2 cellular contexts compared by ENCODE assay signal in the genomic region with DNA sequence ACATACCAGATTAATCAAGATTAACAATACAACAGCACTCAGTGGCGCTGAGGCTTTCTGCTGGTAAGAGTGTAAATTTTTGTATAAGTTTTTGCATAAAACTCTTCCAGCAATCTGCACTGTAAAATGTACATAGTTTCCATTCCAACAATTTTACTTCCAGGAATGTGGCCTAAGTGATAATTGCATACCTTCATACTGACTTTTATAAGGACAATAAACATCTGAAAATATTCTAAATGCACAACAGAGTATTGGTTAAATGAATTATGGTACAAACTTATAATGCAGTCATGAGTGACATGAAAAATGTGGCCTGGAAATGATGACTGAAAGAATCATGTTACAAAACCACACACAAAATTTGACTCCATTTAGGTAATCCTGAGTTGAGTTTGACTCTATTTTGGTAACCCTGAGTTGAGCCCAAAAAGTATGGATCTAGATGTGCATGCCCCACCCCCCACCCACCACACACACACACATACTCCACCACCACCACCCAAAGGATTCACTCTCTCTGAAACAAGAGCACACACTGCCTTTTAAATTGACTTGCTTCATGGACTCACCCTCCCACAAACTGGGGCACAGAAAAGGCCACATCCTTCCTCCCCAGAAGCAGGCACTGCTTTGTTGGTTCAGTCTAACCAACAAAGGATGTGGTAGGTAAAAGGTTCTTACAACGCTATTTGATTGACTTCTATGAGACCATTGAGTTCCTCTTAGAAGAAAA.
TF ChIP-seq lines count a peak whose summit lies in the region.

No MANE protein-coding gene starts in this region.

TF ChIP-seq in HCT116, 20 proteins besides CTCF, POLR2A, EP300 and RAD21 (continued from another document):
- TF ChIP-seq TCF7L2 (IDR thresholded peaks at IDR 0.05; ENCODE audit: borderline replicate concordance, extremely low read depth, insufficient read depth, insufficient read length) (no peak), ZFX (IDR thresholded peaks at IDR 0.05) (no peak), CEBPB (IDR thresholded peaks at IDR 0.05; ENCODE audit: low read depth) (no peak), EZH2phosphoT487 (IDR thresholded peaks at IDR 0.05; ENCODE audit: borderline replicate concordance) (no peak), JUND (IDR thresholded peaks at IDR 0.05) (no peak), SP1 (IDR thresholded peaks at IDR 0.05; ENCODE audit: low read depth) (no peak)
TF ChIP-seq in HCT116: peak in this region for 0.

TF ChIP-seq in WTC11, 78 proteins besides CTCF, POLR2A, EP300 and RAD21:
- TF ChIP-seq, protein P1, sequence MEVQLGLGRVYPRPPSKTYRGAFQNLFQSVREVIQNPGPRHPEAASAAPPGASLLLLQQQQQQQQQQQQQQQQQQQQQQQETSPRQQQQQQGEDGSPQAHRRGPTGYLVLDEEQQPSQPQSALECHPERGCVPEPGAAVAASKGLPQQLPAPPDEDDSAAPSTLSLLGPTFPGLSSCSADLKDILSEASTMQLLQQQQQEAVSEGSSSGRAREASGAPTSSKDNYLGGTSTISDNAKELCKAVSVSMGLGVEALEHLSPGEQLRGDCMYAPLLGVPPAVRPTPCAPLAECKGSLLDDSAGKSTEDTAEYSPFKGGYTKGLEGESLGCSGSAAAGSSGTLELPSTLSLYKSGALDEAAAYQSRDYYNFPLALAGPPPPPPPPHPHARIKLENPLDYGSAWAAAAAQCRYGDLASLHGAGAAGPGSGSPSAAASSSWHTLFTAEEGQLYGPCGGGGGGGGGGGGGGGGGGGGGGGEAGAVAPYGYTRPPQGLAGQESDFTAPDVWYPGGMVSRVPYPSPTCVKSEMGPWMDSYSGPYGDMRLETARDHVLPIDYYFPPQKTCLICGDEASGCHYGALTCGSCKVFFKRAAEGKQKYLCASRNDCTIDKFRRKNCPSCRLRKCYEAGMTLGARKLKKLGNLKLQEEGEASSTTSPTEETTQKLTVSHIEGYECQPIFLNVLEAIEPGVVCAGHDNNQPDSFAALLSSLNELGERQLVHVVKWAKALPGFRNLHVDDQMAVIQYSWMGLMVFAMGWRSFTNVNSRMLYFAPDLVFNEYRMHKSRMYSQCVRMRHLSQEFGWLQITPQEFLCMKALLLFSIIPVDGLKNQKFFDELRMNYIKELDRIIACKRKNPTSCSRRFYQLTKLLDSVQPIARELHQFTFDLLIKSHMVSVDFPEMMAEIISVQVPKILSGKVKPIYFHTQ (CRISPR knock-in tag; IDR thresholded peaks at IDR 0.05), result no peak
- no peak for TF ChIP-seq SMAD4 (CRISPR knock-in tag; IDR thresholded peaks at IDR 0.05)
